Comparison of ENCODE assay signal across 8 cellular contexts in genomic region chr10:91164520-91165065, GRCh38. TPM values are rescaled to one million over a fixed set of nuclear protein-coding genes. Genes with fewer than 3 reads are reported as not detected.
DNase-seq lines count a peak whose midpoint lies in the region; ATAC-seq and TF ChIP-seq lines count a peak whose summit lies in the region.

No MANE protein-coding gene starts in this region.

- no peak for DNase-seq in natural killer cell treated with Interleukin-12 subunit alpha and Interleukin-12 subunit beta and Interleukin-15 and Interleukin-18, amount 100 ng/mL, for 72 hours (ENCODE audit: low spot score)
- DNase-seq in anterior cingulate cortex (lab: John Stamatoyannopoulos, UW), result no peak
- no peak for DNase-seq in DMS53 (lab: John Stamatoyannopoulos, UW)
- no peak for DNase-seq in T-helper 9 cell
- DNase-seq in central memory CD4-positive, alpha-beta T cell, result no peak

- H3K36me3 ChIP-seq in BLaER1 (no peaks in the 10 kb centered on the region), OCI-LY1 (ENCODE audit: insufficient read depth, low read length) (no peaks in the 10 kb centered on the region), ectodermal cell (ENCODE audit: control insufficient read depth, insufficient read depth, low read length) (no peaks in the 10 kb centered on the region)

- H4K20me1 ChIP-seq in BLaER1 (peaks cover 35% of the 10 kb centered on the region), OCI-LY1 (ENCODE audit: insufficient read depth, low read length) (no peaks in the 10 kb centered on the region)

- H3K36me3 Mint-ChIP-seq in natural killer cell treated with Interleukin-12 subunit alpha and Interleukin-12 subunit beta and Interleukin-15 and Interleukin-18, amount 100 ng/mL, for 72 hours, result peaks cover 1% of the 10 kb centered on the region

- H3K4me1 ChIP-seq in BLaER1, result peaks cover 6% of the 10 kb centered on the region
- peaks cover 15% of the 10 kb centered on the region for H3K4me1 ChIP-seq in OCI-LY1 (ENCODE audit: insufficient read depth, low read length, severe bottlenecking)
- H3K4me1 ChIP-seq in ectodermal cell (ENCODE audit: control insufficient read depth, insufficient read depth, low read length), result no peaks in the 10 kb centered on the region

- peak overlapping the region; percentile 94 for H3K4me2 ChIP-seq in BLaER1
- H3K4me2 ChIP-seq in OCI-LY1 (ENCODE audit: low read length), result peak overlapping the region; percentile 73

- H3K9me3 ChIP-seq in BLaER1 (no peaks in the 10 kb centered on the region), OCI-LY1 (ENCODE audit: low read length) (no peaks in the 10 kb centered on the region), ectodermal cell (ENCODE audit: control insufficient read depth, low read length) (no peaks in the 10 kb centered on the region)

- peaks cover 32 to 38% of the 10 kb centered on the region in 2 donors for H3K4me1 Mint-ChIP-seq in natural killer cell treated with Interleukin-12 subunit alpha and Interleukin-12 subunit beta and Interleukin-15 and Interleukin-18, amount 100 ng/mL, for 72 hours (ENCODE audit: low read depth in 2 of 2)

- peaks cover 0 to 5% of the 10 kb centered on the region in 2 donors for H3K27me3 Mint-ChIP-seq in natural killer cell treated with Interleukin-12 subunit alpha and Interleukin-12 subunit beta and Interleukin-15 and Interleukin-18, amount 100 ng/mL, for 72 hours

- ATAC-seq in natural killer cell treated with Interleukin-12 subunit alpha and Interleukin-12 subunit beta and Interleukin-15 and Interleukin-18, amount 100 ng/mL, for 72 hours, result no peak

- 73 to 74% methylated on average over 7 of the region's 7 CpGs for WGBS in ectodermal cell, 2 experiments

- H3K27ac Mint-ChIP-seq in natural killer cell treated with Interleukin-12 subunit alpha and Interleukin-12 subunit beta and Interleukin-15 and Interleukin-18, amount 100 ng/mL, for 72 hours, result peak overlapping the region; percentile 83 to 88

- H3K27ac ChIP-seq in BLaER1, result no peak overlapping the region
- peak overlapping the region; percentile 62 for H3K27ac ChIP-seq in OCI-LY1 (ENCODE audit: low read depth, low read length, poor library complexity, severe bottlenecking)
- no peak overlapping the region for H3K27ac ChIP-seq in ectodermal cell (ENCODE audit: insufficient read depth, low read depth, low read length, poor library complexity, severe bottlenecking)

- no peak for TF ChIP-seq CTCF in OCI-LY1 (IDR thresholded peaks at IDR 0.05; ENCODE audit: low read length)

- no peak overlapping the region for H2AFZ ChIP-seq in OCI-LY1 (ENCODE audit: low read length)

- H3K9me2 ChIP-seq in OCI-LY1 (ENCODE audit: low read depth, low read length), result no peaks in the 10 kb centered on the region

- peaks cover 36% of the 10 kb centered on the region for H3K79me2 ChIP-seq in OCI-LY1 (ENCODE audit: insufficient read depth, low read length)

- H3K4me3 ChIP-seq in BLaER1, result peak overlapping the region; percentile 83; the same call in 1 of the 2 replicates
- peak overlapping the region; percentile 74 for H3K4me3 ChIP-seq in OCI-LY1 (ENCODE audit: low read depth, low read length, poor library complexity, severe bottlenecking)
- H3K4me3 ChIP-seq in ectodermal cell (ENCODE audit: insufficient read depth, low read depth, low read length), result peak overlapping the region; percentile 66

- no peaks in the 10 kb centered on the region for H3K9me3 Mint-ChIP-seq in natural killer cell treated with Interleukin-12 subunit alpha and Interleukin-12 subunit beta and Interleukin-15 and Interleukin-18, amount 100 ng/mL, for 72 hours

- H3F3A ChIP-seq in OCI-LY1 (ENCODE audit: insufficient read depth, low read length), result no peaks in the 10 kb centered on the region; the same call in 1 of the 2 replicates

- H3K4me3 Mint-ChIP-seq in natural killer cell treated with Interleukin-12 subunit alpha and Interleukin-12 subunit beta and Interleukin-15 and Interleukin-18, amount 100 ng/mL, for 72 hours, result peak overlapping the region; percentile 91

- H3K27me3 ChIP-seq in BLaER1, result peaks cover 7% of the 10 kb centered on the region; the same call in 1 of the 2 replicates
- no peaks in the 10 kb centered on the region for H3K27me3 ChIP-seq in OCI-LY1 (ENCODE audit: insufficient read depth, low read length)
- peaks cover 86% of the 10 kb centered on the region for H3K27me3 ChIP-seq in ectodermal cell (ENCODE audit: control insufficient read depth, insufficient read depth, low read length, poor library complexity, severe bottlenecking)

- H3K9ac ChIP-seq in BLaER1, result no peak overlapping the region
- H3K9ac ChIP-seq in OCI-LY1 (ENCODE audit: low read length), result peak overlapping the region; percentile 75

RNA-seq across cellular contexts. Expression of gene PCGF5, which starts 55.9 kb away (rescaled TPM):
- polyA plus RNA-seq in ectodermal cell (2013, experiment 1 of 4), result 6.9 TPM
- polyA plus RNA-seq in ectodermal cell (2013, experiment 2 of 4), result 8.4 TPM
- polyA plus RNA-seq in ectodermal cell (2013, experiment 3 of 4), result 11.4 TPM
- 14.1 TPM for polyA plus RNA-seq in ectodermal cell (2013, experiment 4 of 4)
- total RNA-seq in natural killer cell treated with Interleukin-12 subunit alpha and Interleukin-12 subunit beta and Interleukin-15 and Interleukin-18, amount 100 ng/mL, for 72 hours, result 10 to 100 TPM; 33.8 to 40.8 TPM
